ENCODE assay signal across 1 cellular context in the genomic region with DNA sequence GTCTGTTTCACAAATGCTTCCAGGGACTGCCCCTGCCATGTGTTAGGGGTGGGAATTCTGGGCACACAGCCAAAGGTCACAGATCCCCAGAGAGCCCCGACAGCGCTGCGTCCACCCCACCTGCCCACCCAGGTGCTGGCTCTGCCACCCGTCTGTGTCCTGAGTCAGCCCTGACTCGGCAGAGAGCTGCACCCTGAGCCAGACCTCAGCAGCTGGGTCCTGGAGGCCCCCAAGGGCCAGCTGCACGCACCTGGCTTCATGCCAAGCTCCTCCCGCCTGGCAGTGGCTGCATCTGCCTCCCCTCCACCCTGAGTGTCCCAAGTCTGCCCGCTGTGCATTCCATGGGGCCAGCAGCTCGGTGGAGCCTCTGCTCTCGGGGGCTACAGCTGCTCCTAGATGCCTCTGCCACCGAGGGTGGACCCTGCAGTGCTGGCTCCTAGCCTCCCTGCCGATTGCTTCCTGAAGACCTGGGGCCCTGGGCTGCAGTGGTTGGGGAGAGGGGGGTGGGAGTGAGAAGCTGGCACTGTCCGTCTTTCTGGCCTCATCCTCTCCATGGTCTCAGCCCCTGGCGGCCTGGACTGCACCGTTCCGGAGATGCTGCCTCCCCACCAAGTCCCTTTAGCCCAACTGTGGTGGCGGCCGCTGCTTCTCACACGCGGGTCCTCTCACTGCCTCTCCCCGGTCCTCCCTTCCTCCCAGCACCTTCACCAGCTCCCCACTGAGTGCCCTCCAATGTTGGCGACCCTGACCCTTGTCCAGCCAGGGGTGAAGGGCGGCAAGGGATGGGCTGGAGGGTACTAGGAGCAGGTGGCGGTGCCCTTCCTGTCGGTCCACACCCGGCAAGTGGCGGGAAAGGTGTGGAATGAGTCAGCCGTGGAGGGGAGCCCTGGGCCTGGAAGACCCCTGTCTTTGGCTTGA.
TF ChIP-seq lines count a peak whose summit lies in the region.

No MANE protein-coding gene starts in this region.

TF ChIP-seq in endothelial cell of umbilical vein, 7 proteins besides CTCF, POLR2A, EP300 and RAD21:
- TF ChIP-seq MYC (IDR thresholded peaks at IDR 0.05; ENCODE audit: low read depth, low read length), result no peak
- no peak for TF ChIP-seq JUN (IDR thresholded peaks at IDR 0.05; ENCODE audit: borderline replicate concordance, insufficient read depth, insufficient read length, low read depth)
- TF ChIP-seq FOS (IDR thresholded peaks at IDR 0.05; ENCODE audit: borderline replicate concordance, insufficient read depth, low read length), result no peak
- TF ChIP-seq, protein P1, sequence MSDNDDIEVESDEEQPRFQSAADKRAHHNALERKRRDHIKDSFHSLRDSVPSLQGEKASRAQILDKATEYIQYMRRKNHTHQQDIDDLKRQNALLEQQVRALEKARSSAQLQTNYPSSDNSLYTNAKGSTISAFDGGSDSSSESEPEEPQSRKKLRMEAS (IDR thresholded peaks at IDR 0.05; ENCODE audit: insufficient read depth, insufficient read length), result no peak
- no peak for TF ChIP-seq POLR2AphosphoS5 (IDR thresholded peaks at IDR 0.05; ENCODE audit: insufficient read depth, low read depth, low read length)
- no peak for TF ChIP-seq EZH2 (IDR thresholded peaks at IDR 0.05; ENCODE audit: borderline replicate concordance, low read depth, low read length, severe bottlenecking)
- TF ChIP-seq GATA2 (IDR thresholded peaks at IDR 0.05; ENCODE audit: insufficient read depth, insufficient read length, low read depth, low read length), result no peak
